In the genomic region with DNA sequence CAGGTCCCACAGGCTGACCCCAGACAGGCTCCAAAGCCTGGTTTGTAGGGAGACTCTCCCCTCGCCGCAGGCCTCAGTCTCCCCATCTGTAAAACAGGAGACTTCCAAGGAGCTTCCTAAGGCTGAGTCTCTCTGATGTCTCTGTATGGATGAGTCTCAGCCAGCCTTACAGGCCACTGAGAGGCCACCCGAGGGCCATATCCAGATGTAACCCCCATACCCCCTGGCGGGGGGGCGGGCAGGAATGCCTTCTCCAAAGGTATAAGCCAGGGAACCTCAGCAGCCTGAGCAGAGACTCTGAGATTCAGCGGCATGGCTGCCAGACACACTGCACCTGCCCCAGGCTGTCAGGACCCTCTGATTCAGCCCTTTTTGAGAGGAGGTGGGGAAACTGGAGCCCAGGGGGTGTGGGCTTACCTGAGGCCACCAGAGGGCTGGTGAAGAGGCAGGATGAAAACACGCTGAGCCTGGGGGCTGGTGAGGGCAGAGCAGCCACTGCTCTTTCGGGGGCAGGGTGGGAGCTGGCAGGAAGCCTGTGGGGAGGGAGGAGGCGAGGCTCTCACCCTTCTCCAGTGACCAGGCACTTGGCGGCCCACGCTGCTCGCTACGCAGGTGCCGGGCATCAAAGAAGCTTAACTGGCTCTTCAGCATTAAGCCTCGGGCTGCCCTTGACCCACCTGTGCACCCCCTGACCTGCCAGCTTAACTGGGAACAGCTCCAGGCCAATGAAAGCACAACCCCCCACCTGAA, we compare ENCODE assay signal across 1 cellular context.
TF ChIP-seq lines count a peak whose summit lies in the region.

No MANE protein-coding gene starts in this region.

TF ChIP-seq in H1, 55 proteins besides CTCF, POLR2A, EP300 and RAD21:
- TF ChIP-seq BRCA1 (IDR thresholded peaks at IDR 0.05; ENCODE audit: low read depth, low read length), result no peak
- TF ChIP-seq ASH2L (IDR thresholded peaks at IDR 0.05; ENCODE audit: low read length), result peak; percentile 22
TF ChIP-seq in H1: peak in this region for 1.
